ENCODE assay signal across 8 cellular contexts in the genomic region with DNA sequence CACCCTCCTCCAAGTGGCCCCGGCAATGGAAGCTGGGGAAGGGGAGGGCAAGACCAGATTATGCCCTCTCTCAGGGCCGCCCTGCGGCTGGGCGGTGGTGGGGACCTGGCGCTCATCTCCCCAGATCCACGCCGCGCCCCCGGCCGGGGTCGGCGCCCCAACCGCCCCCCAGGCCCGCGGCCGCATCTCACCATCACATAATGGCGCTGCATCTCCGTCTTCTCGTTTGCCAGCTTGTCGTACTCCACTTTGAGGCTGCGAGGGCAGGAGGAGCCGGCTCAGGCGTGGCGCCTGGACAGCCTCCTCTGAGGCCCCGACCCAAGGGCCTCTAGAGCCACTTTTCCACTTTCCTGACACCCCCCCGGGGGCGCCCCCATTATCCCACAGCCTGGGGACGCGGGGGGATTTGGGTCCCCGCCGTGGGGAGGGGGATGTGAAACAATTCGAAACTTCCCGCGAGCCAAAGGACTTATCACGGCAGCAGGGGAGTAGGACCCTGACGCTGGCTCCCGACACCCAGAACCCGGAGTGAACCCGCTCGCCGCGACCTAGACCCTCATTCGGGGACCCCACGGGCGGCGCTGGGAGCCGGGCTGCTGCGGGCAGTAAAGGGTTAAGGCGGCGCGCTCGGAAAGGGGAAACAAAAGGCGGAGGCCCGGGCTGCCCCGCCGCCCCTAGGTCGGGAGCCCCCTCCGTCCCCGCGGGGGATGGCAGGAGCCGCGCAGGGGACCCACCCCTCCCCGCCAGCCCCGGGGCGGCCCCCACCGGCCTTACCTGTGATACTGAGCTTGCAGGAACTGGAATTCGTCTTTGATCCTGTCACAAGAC. TPM values are rescaled to one million over a fixed set of nuclear protein-coding genes. Genes with fewer than 3 reads are reported as not detected.
DNase-seq lines count a peak whose midpoint lies in the region; ATAC-seq and TF ChIP-seq lines count a peak whose summit lies in the region.

No MANE protein-coding gene starts in this region.

- H3K27ac ChIP-seq in MM.1S (ENCODE audit: low read length), result peak overlapping the region; percentile 57; the same call in 1 of the 2 replicates
- peak overlapping the region; percentile 64 for H3K27ac ChIP-seq in osteoblast (ENCODE audit: low read depth, low read length)

- no peaks in the 10 kb centered on the region for H3K27me3 Mint-ChIP-seq in Calu3 (ENCODE audit: unreplicated experiment)

- H3F3A ChIP-seq in MM.1S (ENCODE audit: insufficient read depth, low read length), result peaks cover 22% of the 10 kb centered on the region

- H3K4me3 Mint-ChIP-seq in Calu3 (ENCODE audit: low read depth, unreplicated experiment), result peak overlapping the region; percentile 97

- H3K9ac ChIP-seq in MM.1S (ENCODE audit: low read length), result peak overlapping the region; percentile 99

- H3K36me3 ChIP-seq in MM.1S (replicated peaks; ENCODE audit: insufficient read depth, low read length) (no peaks in the 10 kb centered on the region; the same call in 1 of the 2 replicates), osteoblast (ENCODE audit: insufficient read depth, low read length) (peaks cover 32% of the 10 kb centered on the region)

- DNase-seq in Calu3 (no peak), MM.1S (peak; percentile 65), fibroblast of mammary gland (ENCODE audit: low read depth) (no peak), osteoblast (ENCODE audit: insufficient read length, low spot score, missing footprints) (peak; percentile 90), 8988T (no peak)
- DNase-seq in activated CD8-positive, alpha-beta memory T cell treated with anti-CD3 and anti-CD28 coated beads, Interleukin-2, amount 50 U/mL, for 4 hours, result peak; percentile 60

- H3K36me3 Mint-ChIP-seq in Calu3 (ENCODE audit: insufficient read depth, unreplicated experiment), result peaks cover 90% of the 10 kb centered on the region

- ATAC-seq in GM19455 (IDR thresholded peaks at IDR 0.05; ENCODE audit: unreplicated experiment), result no peak
- no peak for ATAC-seq in GM19452 (IDR thresholded peaks at IDR 0.05; ENCODE audit: unreplicated experiment)

- CTCF ChIA-PET in Calu3 (lab: Charles Lee), result interaction anchor here (0.6 to 0.8 kb wide), 6 partner anchors 25 to 501 kb away, joined by 3 to 5 read pairs (median 3); no protein-coding TSS in a partner anchor

- no peaks in the 10 kb centered on the region for H3K9me3 Mint-ChIP-seq in Calu3 (ENCODE audit: low read depth, unreplicated experiment)

- TF ChIP-seq CTCF in Calu3 (IDR thresholded peaks at IDR 0.05; ENCODE audit: unreplicated experiment), result no peak
- TF ChIP-seq CTCF in MM.1S (IDR thresholded peaks at IDR 0.05; ENCODE audit: low read length), result peak; percentile 22; the same call in 1 of the 2 replicates
- TF ChIP-seq CTCF in fibroblast of mammary gland (conservative IDR thresholded peaks at IDR 0.05; ENCODE audit: control insufficient read depth, insufficient read depth, low read depth, low read length), result no peak
- no peak for TF ChIP-seq CTCF in osteoblast (IDR thresholded peaks at IDR 0.05; ENCODE audit: extremely low read depth, low read depth, low read length)

- peaks cover 79% of the 10 kb centered on the region for H3K79me2 ChIP-seq in MM.1S (ENCODE audit: low read length)
- H3K79me2 ChIP-seq in osteoblast (ENCODE audit: insufficient read depth, low read length), result peaks cover 70% of the 10 kb centered on the region

- peak overlapping the region; percentile 76 for H3K27ac Mint-ChIP-seq in Calu3 (ENCODE audit: unreplicated experiment)

- peaks cover 28% of the 10 kb centered on the region for H3K4me1 ChIP-seq in MM.1S (ENCODE audit: low read length)
- peaks cover 54% of the 10 kb centered on the region for H3K4me1 ChIP-seq in osteoblast (ENCODE audit: insufficient read depth, low read length)

- H3K27me3 ChIP-seq in MM.1S (replicated peaks; ENCODE audit: insufficient read depth, low read length) (no peaks in the 10 kb centered on the region), osteoblast (ENCODE audit: insufficient read depth, low read length) (no peaks in the 10 kb centered on the region)

- intact Hi-C loops in Calu3 (cut with micrococcal nuclease; ENCODE audit: unreplicated experiment), result loop anchor here (5.0 to 10.0 kb wide), 5 partner anchors 371 to 618 kb away; no protein-coding TSS in a partner anchor

- H2AFZ ChIP-seq in MM.1S (ENCODE audit: low read length) (no peak overlapping the region), osteoblast (ENCODE audit: low read length) (peak overlapping the region; percentile 47)

- no peaks in the 10 kb centered on the region for H3K9me2 ChIP-seq in MM.1S (replicated peaks; ENCODE audit: insufficient read depth, low read length)

- H3K4me2 ChIP-seq in MM.1S (ENCODE audit: low read depth, low read length) (peak overlapping the region; percentile 88), osteoblast (ENCODE audit: insufficient read depth, low read length) (peak overlapping the region; percentile 86)

- H3K4me3 ChIP-seq in MM.1S (ENCODE audit: low read length) (peak overlapping the region; percentile 80), fibroblast of mammary gland (ENCODE audit: control insufficient read depth, low read depth, low read length) (peak overlapping the region; percentile 69), osteoblast (ENCODE audit: insufficient read depth, low read length) (peak overlapping the region; percentile 97)

- no TSS peak for BruUV-seq in Calu3 (replicated peaks; lab: Mats Ljungman, UMichigan)

- H3K9me3 ChIP-seq in MM.1S (replicated peaks; ENCODE audit: insufficient read depth, low read length), result no peaks in the 10 kb centered on the region
- no peaks in the 10 kb centered on the region for H3K9me3 ChIP-seq in osteoblast (ENCODE audit: low read depth, low read length)

- H4K20me1 ChIP-seq in MM.1S (ENCODE audit: insufficient read depth, low read length) (peaks cover 38% of the 10 kb centered on the region), osteoblast (ENCODE audit: insufficient read depth, low read length) (peaks cover 50% of the 10 kb centered on the region)

- peaks cover 62% of the 10 kb centered on the region for H3K4me1 Mint-ChIP-seq in Calu3 (ENCODE audit: low read depth, unreplicated experiment)

RNA-seq across cellular contexts. Expression of a gene that starts 2.1 kb away (rescaled TPM):
- total RNA-seq in Calu3 (2022) (53.5 and 54.8 TPM in 2 replicates), osteoblast (21.5 and 29.7 TPM in 2 replicates)

Comparison
In these comparisons a context has a peak if more than half of its experiments do, and no peak if none do; other contexts are left out.
1. DNase-seq: peak in MM.1S (single experiment), activated CD8-positive, alpha-beta memory T cell treated with anti-CD3 and anti-CD28 coated beads, Interleukin-2, amount 50 U/mL, for 4 hours (single experiment) and osteoblast (single experiment); none in Calu3 (single experiment), fibroblast of mammary gland (single experiment) and 8988T (single experiment).
2. Peak in every context shown above with its lines, with median percentiles within 50 percentile points of each other: H3K4me3 ChIP-seq.